Comparison of ENCODE assay signal across 1 cellular context in the genomic region with DNA sequence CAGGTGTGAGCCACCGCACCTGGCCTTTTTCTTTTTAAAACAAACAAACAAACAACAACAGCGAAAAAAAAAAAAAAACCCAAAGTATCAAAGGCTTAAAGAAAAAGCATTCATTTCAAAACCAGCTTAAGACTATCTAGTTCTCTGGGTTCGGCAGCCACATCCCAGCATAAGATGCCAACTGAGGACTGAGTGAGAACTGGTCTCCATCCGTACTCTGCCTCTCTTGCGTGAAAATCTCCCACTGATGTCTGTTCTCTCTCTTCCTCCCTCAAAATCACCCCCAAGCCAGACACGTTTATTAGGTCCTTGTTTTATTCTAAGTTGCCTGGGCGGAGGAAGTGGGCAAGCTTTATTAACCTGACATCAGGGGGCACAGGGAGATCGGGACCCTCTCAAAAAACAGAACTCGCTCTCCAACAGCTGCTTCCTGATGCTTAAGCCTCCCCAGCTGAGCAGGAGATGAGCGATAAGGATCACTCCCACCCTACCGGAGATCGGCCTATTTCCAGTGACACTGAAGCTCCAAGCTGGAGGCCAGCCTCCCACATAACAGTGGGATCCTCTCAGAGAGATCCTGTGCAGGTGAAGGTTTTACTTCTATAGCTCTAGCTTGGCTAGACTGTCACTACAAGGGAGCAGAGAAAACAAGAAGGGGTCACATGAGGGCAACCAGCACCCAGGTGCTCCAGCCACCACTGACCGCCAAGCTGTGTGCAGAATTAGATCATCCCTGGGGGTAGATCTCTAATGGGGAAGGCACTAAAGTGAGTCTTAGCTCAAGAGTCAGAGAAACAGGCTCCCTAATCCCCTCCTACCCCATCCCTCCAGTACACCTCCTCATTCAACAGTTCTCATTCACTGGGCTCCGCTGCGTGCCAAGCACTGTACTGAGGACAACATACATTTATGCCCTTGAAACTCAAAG.
TF ChIP-seq lines count a peak whose summit lies in the region.

No MANE protein-coding gene starts in this region.

TF ChIP-seq in GM12878, 131 proteins besides CTCF, POLR2A, EP300 and RAD21:
- 0 out of 4 replicates have a peak, but pooled peaks have one; percentile 16 to 45 for TF ChIP-seq BHLHE40 (IDR thresholded peaks at IDR 0.05; ENCODE audit: borderline replicate concordance in 1 of 2, low read depth in 2 of 2, low read length in 1 of 2)
- no peak for TF ChIP-seq CBX5 (IDR thresholded peaks at IDR 0.05; ENCODE audit: low read depth)
- TF ChIP-seq RUNX3 (IDR thresholded peaks at IDR 0.05; ENCODE audit: low read length), result no peak
- no peak for TF ChIP-seq GATAD2B (conservative IDR thresholded peaks at IDR 0.05; ENCODE audit: low read depth)
- 0 out of 2 replicates have a peak, but pooled peaks have one; percentile 15 for TF ChIP-seq DPF2 (IDR thresholded peaks at IDR 0.05)
- TF ChIP-seq HDAC2 (IDR thresholded peaks at IDR 0.05), result no peak
- TF ChIP-seq RBBP5 (conservative IDR thresholded peaks at IDR 0.05), result no peak
- peak; percentile 19; the same call in 1 of the 2 replicates for TF ChIP-seq BCL11A (IDR thresholded peaks at IDR 0.05; ENCODE audit: low read depth, low read length)
- no peak for TF ChIP-seq SIN3A (IDR thresholded peaks at IDR 0.05; ENCODE audit: low read depth, low read length)
- TF ChIP-seq RAD51 (IDR thresholded peaks at IDR 0.05), result peak; percentile 53; the same call in 1 of the 2 replicates
- no peak for TF ChIP-seq NR2C2 (IDR thresholded peaks at IDR 0.05; ENCODE audit: borderline replicate concordance, control insufficient read depth, insufficient read length, low read depth)
- TF ChIP-seq PML (IDR thresholded peaks at IDR 0.05; ENCODE audit: low read length), result no peak
- peak; percentile 28; the same call in 1 of the 2 replicates for TF ChIP-seq ATF7 (IDR thresholded peaks at IDR 0.05; ENCODE audit: low read depth)
- TF ChIP-seq IKZF1 (conservative IDR thresholded peaks at IDR 0.05), result peak; percentile 43; the same call in 1 of the 2 replicates
- no peak for TF ChIP-seq NR2C1 (IDR thresholded peaks at IDR 0.05)
- TF ChIP-seq, protein P1, sequence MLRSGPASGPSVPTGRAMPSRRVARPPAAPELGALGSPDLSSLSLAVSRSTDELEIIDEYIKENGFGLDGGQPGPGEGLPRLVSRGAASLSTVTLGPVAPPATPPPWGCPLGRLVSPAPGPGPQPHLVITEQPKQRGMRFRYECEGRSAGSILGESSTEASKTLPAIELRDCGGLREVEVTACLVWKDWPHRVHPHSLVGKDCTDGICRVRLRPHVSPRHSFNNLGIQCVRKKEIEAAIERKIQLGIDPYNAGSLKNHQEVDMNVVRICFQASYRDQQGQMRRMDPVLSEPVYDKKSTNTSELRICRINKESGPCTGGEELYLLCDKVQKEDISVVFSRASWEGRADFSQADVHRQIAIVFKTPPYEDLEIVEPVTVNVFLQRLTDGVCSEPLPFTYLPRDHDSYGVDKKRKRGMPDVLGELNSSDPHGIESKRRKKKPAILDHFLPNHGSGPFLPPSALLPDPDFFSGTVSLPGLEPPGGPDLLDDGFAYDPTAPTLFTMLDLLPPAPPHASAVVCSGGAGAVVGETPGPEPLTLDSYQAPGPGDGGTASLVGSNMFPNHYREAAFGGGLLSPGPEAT (IDR thresholded peaks at IDR 0.05; ENCODE audit: low read depth), result no peak
- TF ChIP-seq, protein P2, sequence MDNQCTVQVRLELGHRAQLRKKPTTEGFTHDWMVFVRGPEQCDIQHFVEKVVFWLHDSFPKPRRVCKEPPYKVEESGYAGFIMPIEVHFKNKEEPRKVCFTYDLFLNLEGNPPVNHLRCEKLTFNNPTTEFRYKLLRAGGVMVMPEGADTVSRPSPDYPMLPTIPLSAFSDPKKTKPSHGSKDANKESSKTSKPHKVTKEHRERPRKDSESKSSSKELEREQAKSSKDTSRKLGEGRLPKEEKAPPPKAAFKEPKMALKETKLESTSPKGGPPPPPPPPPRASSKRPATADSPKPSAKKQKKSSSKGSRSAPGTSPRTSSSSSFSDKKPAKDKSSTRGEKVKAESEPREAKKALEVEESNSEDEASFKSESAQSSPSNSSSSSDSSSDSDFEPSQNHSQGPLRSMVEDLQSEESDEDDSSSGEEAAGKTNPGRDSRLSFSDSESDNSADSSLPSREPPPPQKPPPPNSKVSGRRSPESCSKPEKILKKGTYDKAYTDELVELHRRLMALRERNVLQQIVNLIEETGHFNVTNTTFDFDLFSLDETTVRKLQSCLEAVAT (IDR thresholded peaks at IDR 0.05), result peak; percentile 65
- no peak for TF ChIP-seq PAX8 (IDR thresholded peaks at IDR 0.05)
- no peak for TF ChIP-seq RB1 (IDR thresholded peaks at IDR 0.05; ENCODE audit: borderline replicate concordance)
- TF ChIP-seq NR2F1 (conservative IDR thresholded peaks at IDR 0.05), result peak; percentile 76
- TF ChIP-seq NFIC (IDR thresholded peaks at IDR 0.05; ENCODE audit: low read depth, low read length), result no peak
- TF ChIP-seq, protein P3, sequence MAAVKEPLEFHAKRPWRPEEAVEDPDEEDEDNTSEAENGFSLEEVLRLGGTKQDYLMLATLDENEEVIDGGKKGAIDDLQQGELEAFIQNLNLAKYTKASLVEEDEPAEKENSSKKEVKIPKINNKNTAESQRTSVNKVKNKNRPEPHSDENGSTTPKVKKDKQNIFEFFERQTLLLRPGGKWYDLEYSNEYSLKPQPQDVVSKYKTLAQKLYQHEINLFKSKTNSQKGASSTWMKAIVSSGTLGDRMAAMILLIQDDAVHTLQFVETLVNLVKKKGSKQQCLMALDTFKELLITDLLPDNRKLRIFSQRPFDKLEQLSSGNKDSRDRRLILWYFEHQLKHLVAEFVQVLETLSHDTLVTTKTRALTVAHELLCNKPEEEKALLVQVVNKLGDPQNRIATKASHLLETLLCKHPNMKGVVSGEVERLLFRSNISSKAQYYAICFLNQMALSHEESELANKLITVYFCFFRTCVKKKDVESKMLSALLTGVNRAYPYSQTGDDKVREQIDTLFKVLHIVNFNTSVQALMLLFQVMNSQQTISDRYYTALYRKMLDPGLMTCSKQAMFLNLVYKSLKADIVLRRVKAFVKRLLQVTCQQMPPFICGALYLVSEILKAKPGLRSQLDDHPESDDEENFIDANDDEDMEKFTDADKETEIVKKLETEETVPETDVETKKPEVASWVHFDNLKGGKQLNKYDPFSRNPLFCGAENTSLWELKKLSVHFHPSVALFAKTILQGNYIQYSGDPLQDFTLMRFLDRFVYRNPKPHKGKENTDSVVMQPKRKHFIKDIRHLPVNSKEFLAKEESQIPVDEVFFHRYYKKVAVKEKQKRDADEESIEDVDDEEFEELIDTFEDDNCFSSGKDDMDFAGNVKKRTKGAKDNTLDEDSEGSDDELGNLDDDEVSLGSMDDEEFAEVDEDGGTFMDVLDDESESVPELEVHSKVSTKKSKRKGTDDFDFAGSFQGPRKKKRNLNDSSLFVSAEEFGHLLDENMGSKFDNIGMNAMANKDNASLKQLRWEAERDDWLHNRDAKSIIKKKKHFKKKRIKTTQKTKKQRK (IDR thresholded peaks at IDR 0.05; ENCODE audit: low read depth, low read length), result no peak
- TF ChIP-seq, protein P4, sequence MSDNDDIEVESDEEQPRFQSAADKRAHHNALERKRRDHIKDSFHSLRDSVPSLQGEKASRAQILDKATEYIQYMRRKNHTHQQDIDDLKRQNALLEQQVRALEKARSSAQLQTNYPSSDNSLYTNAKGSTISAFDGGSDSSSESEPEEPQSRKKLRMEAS (IDR thresholded peaks at IDR 0.05; ENCODE audit: low read depth, low read length), result no peak
- TF ChIP-seq CBX3 (IDR thresholded peaks at IDR 0.05; ENCODE audit: borderline replicate concordance, low read depth), result no peak
- TF ChIP-seq SUPT20H (IDR thresholded peaks at IDR 0.05; ENCODE audit: borderline replicate concordance, control insufficient read depth, low read depth, low read length), result no peak
